Comparison of ENCODE assay signal across 8 cellular contexts in genomic region chr15:23877502-23878412, GRCh38.
DNase-seq lines count a peak whose midpoint lies in the region; ATAC-seq, FAIRE-seq and TF ChIP-seq lines count a peak whose summit lies in the region.

No MANE protein-coding gene starts in this region.

- no peaks in the 10 kb centered on the region for H3K4me1 Mint-ChIP-seq in brain

- in situ Hi-C loops in KBM-7 (cut with MboI; ENCODE audit: low pct_unique_long_range_greater_than_20kb, low sequenced_read_pairs): no loop called here

- WGBS in testis, 2 donors: 17 to 18% methylated on average over 34 to 36 of the region's 36 CpGs

- DNase-seq in GM12891 (ENCODE audit: insufficient read length, low spot score) (peak; percentile 29), NCI-H510A (lab: John Stamatoyannopoulos, UW) (peak; percentile 17), left colon (peak; percentile 34 to 59), testis (peak; percentile 86), KBM-7 (no peak)

- H3K36me3 ChIP-seq in testis (ENCODE audit: low read depth, missing control alignments): no peaks in the 10 kb centered on the region

- peaks cover 0 to 31% (median 0%) of the 10 kb centered on the region in 5 experiments for H3K9me3 Mint-ChIP-seq in brain

- no peak for FAIRE-seq in GM12891 (lab: Jason Lieb, UNC)

- peak overlapping the region; percentile 57 to 79 (median 74) for H3K4me3 Mint-ChIP-seq in brain

- ATAC-seq in left colon: peak; percentile 93
- ATAC-seq in GM18498 (IDR thresholded peaks at IDR 0.05; ENCODE audit: unreplicated experiment): no peak

- H3K4me3 ChIP-seq in testis: peak overlapping the region; percentile 13 to 44

- no peaks in the 10 kb centered on the region for H3K27me3 Mint-ChIP-seq in brain

- H3K27ac ChIP-seq in 22Rv1 (no peak overlapping the region), testis (no peak overlapping the region)

- peak overlapping the region in 1 of 5 experiments; percentile 50 for H3K27ac Mint-ChIP-seq in brain

- TF ChIP-seq POLR2A in GM12891 (IDR thresholded peaks at IDR 0.05; ENCODE audit: low read depth, low read length): no peak
- TF ChIP-seq POLR2A in testis (IDR thresholded peaks at IDR 0.05): no peak

- no peaks in the 10 kb centered on the region for H3K27me3 ChIP-seq in testis

- H3K9me3 ChIP-seq in testis: no peaks in the 10 kb centered on the region

- intact Hi-C loops in left colon (cut with DNase I, micrococcal nuclease): loop anchor here in 1 of 2 donors (10.0 kb wide), 1 partner anchor 233 kb away; the partner anchor contains the start of gene MAGEL2
- intact Hi-C loops in testis (cut with DNase I; ENCODE audit: low total_unique reads): no loop called here

- peak; percentile 89 for TF ChIP-seq CTCF in 22Rv1 (IDR thresholded peaks at IDR 0.05)
- TF ChIP-seq CTCF in brain (conservative IDR thresholded peaks at IDR 0.05): peak; percentile 79 to 82
- TF ChIP-seq CTCF in testis (IDR thresholded peaks at IDR 0.05): peak; percentile 52 to 76 (median 62)

- no peaks in the 10 kb centered on the region for H3K4me1 ChIP-seq in testis

- H3K36me3 Mint-ChIP-seq in brain: no peaks in the 10 kb centered on the region

TF ChIP-seq in GM12891, 5 proteins besides CTCF, POLR2A, EP300 and RAD21:
- no peak for TF ChIP-seq TAF1 (IDR thresholded peaks at IDR 0.05; ENCODE audit: low read depth, low read length)
- TF ChIP-seq PAX5 (IDR thresholded peaks at IDR 0.05; ENCODE audit: insufficient read depth, low read length, severe bottlenecking): no peak
- no peak for TF ChIP-seq POU2F2 (IDR thresholded peaks at IDR 0.05; ENCODE audit: low read depth, low read length)
- no peak for TF ChIP-seq POLR2AphosphoS5 (IDR thresholded peaks at IDR 0.05; ENCODE audit: low read depth, low read length)
- TF ChIP-seq SPI1 (IDR thresholded peaks at IDR 0.05; ENCODE audit: low read depth, low read length): no peak
